In the genomic region with DNA sequence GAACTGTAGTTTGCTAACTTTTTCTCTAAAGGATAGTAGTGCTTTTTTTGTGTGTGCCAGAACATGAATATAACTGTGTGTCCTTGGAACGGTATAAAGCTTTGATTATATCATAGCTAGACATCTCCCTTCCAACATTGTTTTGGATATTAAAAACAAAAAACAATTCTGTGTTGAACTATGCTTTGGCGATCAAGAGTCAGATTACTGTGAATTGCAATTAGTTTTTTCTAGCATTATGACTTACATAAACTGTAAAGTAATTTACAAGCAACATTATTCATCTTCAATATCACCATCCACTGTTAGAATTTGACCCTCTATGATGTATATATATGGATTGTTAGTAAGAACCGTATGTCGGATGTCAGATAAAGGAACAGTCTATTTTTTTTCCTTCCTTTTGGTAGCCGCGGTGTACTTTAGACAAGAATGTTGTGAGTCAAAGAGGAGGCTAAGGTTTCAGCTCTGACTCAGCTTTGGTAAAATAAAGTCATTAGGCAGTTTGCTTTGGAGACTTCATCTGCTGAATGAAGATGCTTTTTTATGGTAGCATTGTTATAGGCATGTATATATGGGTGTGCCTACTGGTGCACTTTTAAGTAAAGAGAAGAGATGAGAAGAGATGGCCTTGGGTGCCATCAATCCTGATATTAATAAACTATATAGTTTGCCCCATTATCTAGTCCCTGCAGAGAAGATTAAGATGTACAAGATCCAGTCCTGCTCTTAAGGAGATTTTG, we compare ENCODE assay signal across 10 cellular contexts.
A peak's percentile ranks its signal among the peaks of the same experiment; 100 is the strongest.
DNase-seq lines count a peak whose midpoint lies in the region; ATAC-seq and TF ChIP-seq lines count a peak whose summit lies in the region.
"Had no signal": no experiment of that assay in that cellular context is flagged by ENCODE, and none has a peak within 500 bp of the region (broad histone marks: within the 10 kb centered on the region; RNA-seq: fewer than 3 reads in every experiment).

No MANE protein-coding gene starts in this region.

- DNase-seq in AG08396 (ENCODE audit: low spot score) (peak; percentile 50), MG63 (peak; percentile 14), colonic mucosa (no peak), left lung (no peak), DMS53 treated with DMSO at 0.1 percent for 48 hours (lab: John Stamatoyannopoulos, UW; ENCODE audit: unreplicated experiment) (no peak), NCI-H1092 treated with DMSO at 0.1 percent for 48 hours (lab: John Stamatoyannopoulos, UW) (no peak), cerebellar nuclear complex (lab: John Stamatoyannopoulos, UW) (no peak)
- DNase-seq: COR-L47, cortex of kidney had no signal

- H3K9me3 ChIP-seq in MG63 = peaks cover 10% of the 10 kb centered on the region
- H3K9me3 ChIP-seq in colonic mucosa = no peaks in the 10 kb centered on the region
- no peaks in the 10 kb centered on the region for H3K9me3 ChIP-seq in left lung

- H3K9ac ChIP-seq in colonic mucosa (ENCODE audit: low read depth in 2 of 2, low read length in 2 of 2) = no peak overlapping the region

- H3K27me3 ChIP-seq in MG63 (no peaks in the 10 kb centered on the region), colonic mucosa (no peaks in the 10 kb centered on the region), left lung (no peaks in the 10 kb centered on the region)

- no peaks in the 10 kb centered on the region for H3K36me3 ChIP-seq in MG63
- no peaks in the 10 kb centered on the region for H3K36me3 ChIP-seq in colonic mucosa
- no peaks in the 10 kb centered on the region for H3K36me3 ChIP-seq in left lung

- intact Hi-C loops in colonic mucosa (cut with DNase I) (no loop called here), left lung (cut with DNase I) (loop anchor here in 1 of 2 donors (10.0 kb wide), 1 partner anchor 248 kb away; no protein-coding TSS in a partner anchor)

- ATAC-seq in left lung (peak; percentile 25), HG03521 (IDR thresholded peaks at IDR 0.05; ENCODE audit: unreplicated experiment) (no peak)

- H3K27ac ChIP-seq in colonic mucosa (peak overlapping the region; percentile 44), left lung (no peak overlapping the region)

- TF ChIP-seq CTCF in colonic mucosa (IDR thresholded peaks at IDR 0.05) = no peak
- TF ChIP-seq CTCF in left lung (IDR thresholded peaks at IDR 0.05) = no peak

- H3K4me1 ChIP-seq in colonic mucosa = peaks cover 2% of the 10 kb centered on the region
- H3K4me1 ChIP-seq in left lung = peaks cover 0 to 7% of the 10 kb centered on the region in 2 donors

- no peak overlapping the region for H3K4me3 ChIP-seq in MG63
- H3K4me3 ChIP-seq in colonic mucosa = no peak overlapping the region
- H3K4me3 ChIP-seq in left lung = no peak overlapping the region

Comparison
In these comparisons a context has a peak if more than half of its experiments do, and no peak if none do; other contexts are left out.
1. DNase-seq: peak in AG08396 (single experiment) and MG63 (single experiment); none in colonic mucosa (single experiment), left lung (0 of 2), DMS53 treated with DMSO at 0.1 percent for 48 hours (single experiment), NCI-H1092 treated with DMSO at 0.1 percent for 48 hours (single experiment) and cerebellar nuclear complex (0 of 2).